25 cellular contexts compared by ENCODE assay signal in the genomic region with DNA sequence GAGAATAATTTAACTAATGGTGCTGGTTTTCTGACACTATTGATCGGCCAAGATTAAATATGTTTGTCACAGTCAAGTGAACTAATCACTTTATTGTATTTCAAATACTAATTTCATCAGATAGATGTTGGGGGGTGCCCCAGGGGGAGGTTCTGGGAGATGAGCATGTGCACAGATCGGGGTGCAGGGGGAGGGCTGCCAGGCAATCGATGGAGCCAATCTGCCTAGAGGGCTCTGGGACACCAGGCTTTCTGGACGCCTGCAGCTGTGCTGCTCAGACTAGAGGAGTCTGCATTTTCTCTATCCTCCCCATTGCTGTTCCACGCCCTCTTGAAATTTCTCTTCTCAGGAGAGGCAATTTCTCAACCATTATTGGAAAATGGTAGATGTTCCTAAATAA.
DNase-seq lines count a peak whose midpoint lies in the region; ATAC-seq and TF ChIP-seq lines count a peak whose summit lies in the region.
"Had no signal": no experiment of that assay in that cellular context is flagged by ENCODE, and none has a peak within 500 bp of the region (broad histone marks: within the 10 kb centered on the region; RNA-seq: fewer than 3 reads in every experiment).

No MANE protein-coding gene starts in this region.

- peaks cover 6% of the 10 kb centered on the region for H3K9me3 Mint-ChIP-seq in glutamatergic neuron (ENCODE audit: unreplicated experiment)
- no peaks in the 10 kb centered on the region for H3K9me3 Mint-ChIP-seq in activated naive CD8-positive, alpha-beta T cell treated with anti-CD3 and anti-CD28 coated beads for 36 hours
- H3K9me3 Mint-ChIP-seq: CD4-positive, alpha-beta memory T cell; CD4-positive, CD25-positive, alpha-beta regulatory T cell; CD8-positive, alpha-beta memory T cell had no signal

- DNase-seq in WERI-Rb-1 (peak; percentile 30), body of pancreas (no peak), glutamatergic neuron (no peak), retina (peak; percentile 27), NCI-H1694 treated with DMSO at 0.1 percent for 48 hours (lab: John Stamatoyannopoulos, UW) (no peak)
- DNase-seq in activated naive CD8-positive, alpha-beta T cell treated with anti-CD3 and anti-CD28 coated beads for 36 hours, result no peak
- DNase-seq: 8988T; ACHN; BE2C; C1 segment of cervical spinal cord; CD4-positive, alpha-beta memory T cell; CD4-positive, CD25-positive, alpha-beta regulatory T cell; CD8-positive, alpha-beta memory T cell; COR-L47; DMS 273 treated with DMSO at 0.1 percent for 48 hours; DMS153; DMS53; DMS79; DND-41; EL; GDM1 had no signal

- H3K27ac Mint-ChIP-seq in glutamatergic neuron (ENCODE audit: unreplicated experiment), result peak overlapping the region; percentile 5
- no peak overlapping the region for H3K27ac Mint-ChIP-seq in activated naive CD8-positive, alpha-beta T cell treated with anti-CD3 and anti-CD28 coated beads for 36 hours
- H3K27ac Mint-ChIP-seq: CD4-positive, alpha-beta memory T cell; CD4-positive, CD25-positive, alpha-beta regulatory T cell; CD8-positive, alpha-beta memory T cell had no signal

- peaks cover 17% of the 10 kb centered on the region for H3K4me1 ChIP-seq in body of pancreas
- H3K4me1 ChIP-seq: BE2C, BLaER1 had no signal

- peaks cover 16% of the 10 kb centered on the region for H3K4me1 Mint-ChIP-seq in glutamatergic neuron (ENCODE audit: low read depth, unreplicated experiment)
- H3K4me1 Mint-ChIP-seq in activated naive CD8-positive, alpha-beta T cell treated with anti-CD3 and anti-CD28 coated beads for 36 hours, result no peaks in the 10 kb centered on the region
- H3K4me1 Mint-ChIP-seq: CD14-positive monocyte; CD4-positive, alpha-beta memory T cell; CD4-positive, CD25-positive, alpha-beta regulatory T cell; CD8-positive, alpha-beta memory T cell had no signal

- H3K36me3 ChIP-seq in WERI-Rb-1 (no peaks in the 10 kb centered on the region), body of pancreas (replicated peaks in 1 of 2; ENCODE audit: insufficient read depth in 1 of 2, low read depth in 2 of 2) (no peaks in the 10 kb centered on the region)
- H3K36me3 ChIP-seq: BE2C, BLaER1 had no signal

- no peaks in the 10 kb centered on the region for H3K36me3 Mint-ChIP-seq in glutamatergic neuron (ENCODE audit: unreplicated experiment)
- H3K36me3 Mint-ChIP-seq in activated naive CD8-positive, alpha-beta T cell treated with anti-CD3 and anti-CD28 coated beads for 36 hours, result no peaks in the 10 kb centered on the region
- H3K36me3 Mint-ChIP-seq: CD14-positive monocyte; CD4-positive, alpha-beta memory T cell; CD4-positive, CD25-positive, alpha-beta regulatory T cell; CD8-positive, alpha-beta memory T cell had no signal

- no peak for TF ChIP-seq POLR2A in body of pancreas (IDR thresholded peaks at IDR 0.05)

- no peaks in the 10 kb centered on the region for H3K27me3 ChIP-seq in WERI-Rb-1 (ENCODE audit: insufficient read depth, low read depth, severe bottlenecking)
- no peaks in the 10 kb centered on the region for H3K27me3 ChIP-seq in body of pancreas
- H3K27me3 ChIP-seq: BE2C, BLaER1 had no signal

- TF ChIP-seq CTCF in WERI-Rb-1 (IDR thresholded peaks at IDR 0.05; ENCODE audit: low read depth, low read length) (no peak), body of pancreas (IDR thresholded peaks at IDR 0.05) (no peak), glutamatergic neuron (IDR thresholded peaks at IDR 0.05; ENCODE audit: partially characterized antibody, unreplicated experiment) (no peak)

- WGBS in body of pancreas, 2 donors, result 66 to 67% methylated on average over 5 of the region's 5 CpGs

- no peak overlapping the region for H3K27ac ChIP-seq in WERI-Rb-1
- no peak overlapping the region for H3K27ac ChIP-seq in body of pancreas
- H3K27ac ChIP-seq: BLaER1 had no signal

- intact Hi-C loops in body of pancreas (cut with DNase I), result no loop called here

- H3K9me3 ChIP-seq in WERI-Rb-1 (ENCODE audit: severe bottlenecking) (peaks cover 3% of the 10 kb centered on the region), body of pancreas (no peaks in the 10 kb centered on the region)
- H3K9me3 ChIP-seq: BE2C, BLaER1 had no signal

- H3K4me3 Mint-ChIP-seq in glutamatergic neuron (ENCODE audit: unreplicated experiment), result no peak overlapping the region
- H3K4me3 Mint-ChIP-seq in activated naive CD8-positive, alpha-beta T cell treated with anti-CD3 and anti-CD28 coated beads for 36 hours, result no peak overlapping the region
- H3K4me3 Mint-ChIP-seq: CD14-positive monocyte; CD4-positive, alpha-beta memory T cell; CD4-positive, CD25-positive, alpha-beta regulatory T cell; CD8-positive, alpha-beta memory T cell had no signal

- H3K27me3 Mint-ChIP-seq in glutamatergic neuron (ENCODE audit: unreplicated experiment), result peaks cover 7% of the 10 kb centered on the region
- no peaks in the 10 kb centered on the region for H3K27me3 Mint-ChIP-seq in activated naive CD8-positive, alpha-beta T cell treated with anti-CD3 and anti-CD28 coated beads for 36 hours
- H3K27me3 Mint-ChIP-seq: CD4-positive, CD25-positive, alpha-beta regulatory T cell had no signal

- H3K4me3 ChIP-seq in WERI-Rb-1 (ENCODE audit: low read depth, low read length) (no peak overlapping the region), body of pancreas (no peak overlapping the region)
- H3K4me3 ChIP-seq: BLaER1 had no signal

- ATAC-seq in body of pancreas (peak; percentile 21), HG02571 (IDR thresholded peaks at IDR 0.05; ENCODE audit: unreplicated experiment) (no peak), GM18909 (IDR thresholded peaks at IDR 0.05; ENCODE audit: poor library complexity, unreplicated experiment) (no peak)

Comparison
In these comparisons a context has a peak if more than half of its experiments do, and no peak if none do; other contexts are left out.
1. DNase-seq: peak in WERI-Rb-1 (single experiment) and retina (single experiment); none in body of pancreas (0 of 4), glutamatergic neuron (single experiment), activated naive CD8-positive, alpha-beta T cell treated with anti-CD3 and anti-CD28 coated beads for 36 hours (single experiment) and NCI-H1694 treated with DMSO at 0.1 percent for 48 hours (single experiment).